1 cellular context compared by ENCODE assay signal in genomic region chr19:10565567-10566407, GRCh38.
TF ChIP-seq lines count a peak whose summit lies in the region.

Gene KRI1 (minus strand): TSS chr19:10566010. CDS start chr19:10565999, 11 bp downstream.

TF ChIP-seq in HEK293, 187 proteins besides CTCF, POLR2A, EP300 and RAD21 (continued from another document and continues in another):
- TF ChIP-seq PBX3 (CRISPR knock-in tag; IDR thresholded peaks at IDR 0.05) (peak; percentile 63; the same call in 1 of the 2 replicates), ZNF629 (tag by site-specific recombination; IDR thresholded peaks at IDR 0.05) (no peak), ZSCAN23 (tag by site-specific recombination; IDR thresholded peaks at IDR 0.05) (no peak), ZNF239 (tag by site-specific recombination; IDR thresholded peaks at IDR 0.05) (no peak), ZNF394 (tag by site-specific recombination; IDR thresholded peaks at IDR 0.05; ENCODE audit: borderline replicate concordance) (no peak), PATZ1 (tag by site-specific recombination; IDR thresholded peaks at IDR 0.05) (peak; percentile 97), ZNF544 (tag by site-specific recombination; IDR thresholded peaks at IDR 0.05) (no peak), ZNF155 (tag by site-specific recombination; IDR thresholded peaks at IDR 0.05) (no peak), ZNF837 (tag by site-specific recombination; IDR thresholded peaks at IDR 0.05) (no peak), ZBTB10 (tag by site-specific recombination; IDR thresholded peaks at IDR 0.05) (peak; percentile 99), ZNF555 (tag by site-specific recombination; conservative IDR thresholded peaks at IDR 0.05) (no peak), ZNF148 (tag by site-specific recombination; IDR thresholded peaks at IDR 0.05; ENCODE audit: borderline replicate concordance) (no peak), ZFP41 (tag by site-specific recombination; IDR thresholded peaks at IDR 0.05; ENCODE audit: borderline replicate concordance) (no peak), ZNF777 (tag by site-specific recombination; IDR thresholded peaks at IDR 0.05; ENCODE audit: borderline replicate concordance) (peak; percentile 58; the same call in 1 of the 2 replicates), ZNF639 (tag by site-specific recombination; IDR thresholded peaks at IDR 0.05) (no peak), ZNF280D (tag by site-specific recombination; IDR thresholded peaks at IDR 0.05) (no peak), ZNF664 (tag by site-specific recombination; IDR thresholded peaks at IDR 0.05) (no peak), ZNF654 (tag by site-specific recombination; IDR thresholded peaks at IDR 0.05; ENCODE audit: low read depth) (no peak), HOXD13 (CRISPR knock-in tag; IDR thresholded peaks at IDR 0.05; ENCODE audit: borderline replicate concordance) (no peak), YY1 (tag by site-specific recombination; IDR thresholded peaks at IDR 0.05) (peak; percentile 65; the same call in 1 of the 2 replicates), ZNF221 (tag by site-specific recombination; IDR thresholded peaks at IDR 0.05; ENCODE audit: borderline replicate concordance) (no peak), ZNF404 (tag by site-specific recombination; IDR thresholded peaks at IDR 0.05) (no peak), ZNF366 (tag by site-specific recombination; conservative IDR thresholded peaks at IDR 0.05) (no peak), ZNF48 (tag by site-specific recombination; IDR thresholded peaks at IDR 0.05) (no peak), ATF2 (tag by site-specific recombination; IDR thresholded peaks at IDR 0.05; ENCODE audit: low read depth) (no peak), ZBTB1 (tag by site-specific recombination; IDR thresholded peaks at IDR 0.05) (0 out of 2 replicates have a peak, but pooled peaks have one; percentile 63), IKZF3 (tag by site-specific recombination; IDR thresholded peaks at IDR 0.05) (0 out of 2 replicates have a peak, but pooled peaks have one; percentile 11), ZNF391 (tag by site-specific recombination; IDR thresholded peaks at IDR 0.05; ENCODE audit: borderline replicate concordance, low read depth) (0 out of 2 replicates have a peak, but pooled peaks have one; percentile 5), ZIC2 (tag by site-specific recombination; IDR thresholded peaks at IDR 0.05) (peak; percentile 10; the same call in 1 of the 2 replicates), ZNF175 (tag by site-specific recombination; IDR thresholded peaks at IDR 0.05) (0 out of 2 replicates have a peak, but pooled peaks have one; percentile 15), EGR2 (tag by site-specific recombination; IDR thresholded peaks at IDR 0.05; ENCODE audit: low read depth) (peak; percentile 92), ZNF585B (tag by site-specific recombination; IDR thresholded peaks at IDR 0.05) (no peak), ZNF501 (tag by site-specific recombination; IDR thresholded peaks at IDR 0.05) (peak; percentile 69), ZNF324 (tag by site-specific recombination; IDR thresholded peaks at IDR 0.05) (no peak), ZNF302 (tag by site-specific recombination; IDR thresholded peaks at IDR 0.05; ENCODE audit: low read depth) (no peak), ZNF174 (tag by site-specific recombination; IDR thresholded peaks at IDR 0.05) (no peak), ZFHX2 (tag by site-specific recombination; conservative IDR thresholded peaks at IDR 0.05) (peak; percentile 96), ZNF133 (tag by site-specific recombination; IDR thresholded peaks at IDR 0.05) (no peak), ZNF747 (tag by site-specific recombination; IDR thresholded peaks at IDR 0.05) (no peak), ZNF830 (tag by site-specific recombination; IDR thresholded peaks at IDR 0.05; ENCODE audit: low read depth) (no peak), ZEB2 (tag by site-specific recombination; IDR thresholded peaks at IDR 0.05) (peak; percentile 36; the same call in 1 of the 2 replicates), ZNF26 (tag by site-specific recombination; IDR thresholded peaks at IDR 0.05) (no peak), ZNF341 (tag by site-specific recombination; IDR thresholded peaks at IDR 0.05; ENCODE audit: low read depth) (0 out of 2 replicates have a peak, but pooled peaks have one; percentile 9), ZNF362 (tag by site-specific recombination; IDR thresholded peaks at IDR 0.05) (no peak), KLF16 (tag by site-specific recombination; IDR thresholded peaks at IDR 0.05) (peak; percentile 91), SP3 (tag by site-specific recombination; IDR thresholded peaks at IDR 0.05) (peak; percentile 97)
